29 cellular contexts compared by ENCODE assay signal in genomic region chr1:51048670-51049069, GRCh38. TPM values are rescaled to one million over a fixed set of nuclear protein-coding genes. Genes with fewer than 3 reads are reported as not detected.
"Had no signal": no experiment of that assay in that cellular context is flagged by ENCODE, and none has a peak within 500 bp of the region (broad histone marks: within the 10 kb centered on the region; RNA-seq: fewer than 3 reads in every experiment).

No MANE protein-coding gene starts in this region.

- H3K36me3 ChIP-seq: colonic mucosa, heart left ventricle, neutrophil, stomach, thoracic aorta, transverse colon had no signal

- H3K27me3 ChIP-seq: colonic mucosa, stomach, transverse colon had no signal

- H3K27ac Mint-ChIP-seq: naive thymus-derived CD4-positive, alpha-beta T cell; stimulated activated naive B cell treated with anti-CD40 and anti-IgM and Interleukin-4, amounts not matched to agents 10 μg/mL and 1 μg/mL and 100 μg/mL, for 72 hours had no signal

- H3K27ac ChIP-seq: colonic mucosa, heart left ventricle, neutrophil, psoas muscle, skin epidermis, stomach, thoracic aorta, transverse colon had no signal

- H3K4me3 ChIP-seq: colonic mucosa, heart left ventricle, psoas muscle, skin epidermis, stomach, thoracic aorta, transverse colon had no signal

- H3K9me3 ChIP-seq: colonic mucosa, neutrophil, psoas muscle, thoracic aorta had no signal

- H3K4me1 ChIP-seq: colonic mucosa, heart left ventricle, psoas muscle, stomach, transverse colon had no signal

- H3K9me3 Mint-ChIP-seq: naive thymus-derived CD4-positive, alpha-beta T cell; stimulated activated naive B cell treated with anti-CD40 and anti-IgM and Interleukin-4, amounts not matched to agents 10 μg/mL and 1 μg/mL and 100 μg/mL, for 72 hours had no signal

- DNase-seq: colonic mucosa; dermis blood vessel endothelial cell; effector CD8-positive, alpha-beta T cell; heart left ventricle; hippocampal formation; mesendoderm; naive thymus-derived CD4-positive, alpha-beta T cell; psoas muscle; retina; stimulated activated CD4-positive, alpha-beta T cell treated with anti-CD3 and anti-CD28 coated beads, Interleukin-2, amount 100 ng/mL, for 24 hours; stimulated activated CD4-positive, alpha-beta T cell treated with anti-CD3 and anti-CD28 coated beads, Interleukin-4, amount 100 ng/mL, for 4 hours; stimulated activated naive B cell treated with anti-CD40 and anti-IgM and Interleukin-4, amounts not matched to agents 10 μg/mL and 1 μg/mL and 100 μg/mL, for 72 hours; stomach; substantia nigra; transverse colon had no signal

- H3K36me3 Mint-ChIP-seq: naive thymus-derived CD4-positive, alpha-beta T cell; stimulated activated naive B cell treated with anti-CD40 and anti-IgM and Interleukin-4, amounts not matched to agents 10 μg/mL and 1 μg/mL and 100 μg/mL, for 72 hours had no signal

- H3K4me1 Mint-ChIP-seq: naive thymus-derived CD4-positive, alpha-beta T cell; stimulated activated naive B cell treated with anti-CD40 and anti-IgM and Interleukin-4, amounts not matched to agents 10 μg/mL and 1 μg/mL and 100 μg/mL, for 72 hours had no signal

- ATAC-seq: esophagus mucosa; heart left ventricle; naive thymus-derived CD4-positive, alpha-beta T cell; psoas muscle; sciatic nerve; stimulated activated naive B cell treated with anti-CD40 and anti-IgM and Interleukin-4, amounts not matched to agents 10 μg/mL and 1 μg/mL and 100 μg/mL, for 72 hours had no signal

- H3K4me3 Mint-ChIP-seq: naive thymus-derived CD4-positive, alpha-beta T cell; stimulated activated naive B cell treated with anti-CD40 and anti-IgM and Interleukin-4, amounts not matched to agents 10 μg/mL and 1 μg/mL and 100 μg/mL, for 72 hours had no signal

- FAIRE-seq: frontal cortex had no signal

RNA-seq across cellular contexts. Expression of gene C1orf185, which starts 53.4 kb away (rescaled TPM):
- total RNA-seq: colonic mucosa; dermis blood vessel endothelial cell; esophagus mucosa; fibroblast of lung; frontal cortex; glomerular endothelial cell; heart left ventricle; kidney epithelial cell; liver; lung microvascular endothelial cell; naive thymus-derived CD4-positive, alpha-beta T cell; osteoblast; psoas muscle; sciatic nerve; stomach; thoracic aorta; transverse colon; urinary bladder had no signal
- polyA plus RNA-seq: fibroblast of lung; heart left ventricle; liver; naive thymus-derived CD4-positive, alpha-beta T cell; neural cell; psoas muscle; stomach; urinary bladder had no signal
